ENCODE assay signal across 23 cellular contexts in the genomic region with DNA sequence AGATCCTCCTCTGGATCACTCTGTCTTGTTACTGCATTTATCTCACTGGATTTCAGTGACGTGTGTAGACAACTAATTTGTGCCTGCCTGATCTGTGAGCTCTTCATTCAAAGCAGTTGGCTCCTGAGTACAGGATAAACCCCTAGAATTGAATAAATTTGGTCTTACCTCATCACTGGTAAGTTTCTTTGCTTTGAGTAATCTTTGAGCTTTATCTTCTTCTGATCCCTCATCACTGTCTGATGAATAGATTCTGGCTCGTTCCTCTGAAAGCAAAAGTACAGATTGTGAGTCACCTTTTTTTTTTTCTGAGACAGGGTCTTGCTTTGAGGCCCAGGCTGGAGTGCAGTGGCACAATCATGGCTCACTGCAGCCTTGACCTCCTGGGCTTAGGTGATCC.
"Had no signal": no experiment of that assay in that cellular context is flagged by ENCODE, and none has a peak within 500 bp of the region (broad histone marks: within the 10 kb centered on the region; RNA-seq: fewer than 3 reads in every experiment).

No MANE protein-coding gene starts in this region.

- H3K9me3 ChIP-seq: sigmoid colon, spleen, thoracic aorta, upper lobe of right lung had no signal

- ATAC-seq: activated CD8-positive, alpha-beta memory T cell treated with anti-CD3 and anti-CD28 coated beads, Interleukin-2, amount 10 ng/mL, durations not matched to agents 7 days and 5 days; foreskin keratinocyte; left ventricle myocardium superior; naive thymus-derived CD8-positive, alpha-beta T cell; upper lobe of right lung had no signal

- H3K4me3 Mint-ChIP-seq: activated CD8-positive, alpha-beta memory T cell treated with anti-CD3 and anti-CD28 coated beads, Interleukin-2, amount 10 ng/mL, durations not matched to agents 7 days and 5 days; activated naive CD8-positive, alpha-beta T cell treated with anti-CD3 and anti-CD28 coated beads, Interleukin-2, amount 10 ng/mL, durations not matched to agents 7 days and 5 days; activated T-helper 1 cell treated with anti-CD3 and anti-CD28 coated beads, Interleukin-12 subunit alpha, Interleukin-12 subunit beta, Interleukin-2, Interleukin-4 antibody, amounts not matched to agents 30 ng/mL and 10 ng/mL and 1 ng/mL, durations not matched to agents 14 hours and 24 hours and 36 hours; memory B cell; naive thymus-derived CD8-positive, alpha-beta T cell had no signal

- H3K27me3 ChIP-seq: brain microvascular endothelial cell, foreskin keratinocyte, sigmoid colon, spleen, upper lobe of right lung had no signal

- H3K27me3 Mint-ChIP-seq: activated CD8-positive, alpha-beta memory T cell treated with anti-CD3 and anti-CD28 coated beads, Interleukin-2, amount 10 ng/mL, durations not matched to agents 7 days and 5 days; activated naive CD8-positive, alpha-beta T cell treated with anti-CD3 and anti-CD28 coated beads, Interleukin-2, amount 10 ng/mL, durations not matched to agents 7 days and 5 days; memory B cell; naive thymus-derived CD8-positive, alpha-beta T cell had no signal

- H3K27ac ChIP-seq: brain microvascular endothelial cell, foreskin keratinocyte, parathyroid adenoma, sigmoid colon, spleen, thoracic aorta, upper lobe of right lung, VCaP had no signal

- H3K9me3 Mint-ChIP-seq: activated naive CD8-positive, alpha-beta T cell treated with anti-CD3 and anti-CD28 coated beads, Interleukin-2, amount 10 ng/mL, durations not matched to agents 7 days and 5 days; activated T-helper 1 cell treated with anti-CD3 and anti-CD28 coated beads, Interleukin-12 subunit alpha, Interleukin-12 subunit beta, Interleukin-2, Interleukin-4 antibody, amounts not matched to agents 30 ng/mL and 10 ng/mL and 1 ng/mL, durations not matched to agents 14 hours and 24 hours and 36 hours; memory B cell; naive thymus-derived CD8-positive, alpha-beta T cell had no signal

- DNase-seq: activated CD4-positive, alpha-beta T cell treated with anti-CD3 and anti-CD28 coated beads for 48 hours; activated CD8-positive, alpha-beta memory T cell treated with anti-CD3 and anti-CD28 coated beads, Interleukin-2, amount 10 ng/mL, durations not matched to agents 7 days and 5 days; activated naive CD8-positive, alpha-beta T cell treated with anti-CD3 and anti-CD28 coated beads, Interleukin-2, amount 10 ng/mL, durations not matched to agents 7 days and 5 days; anterior cingulate cortex; brain microvascular endothelial cell; cortex of kidney; effector CD8-positive, alpha-beta T cell; foreskin keratinocyte; glutamatergic neuron; hypothalamus; kidney glomerular epithelial cell; left ventricle myocardium superior; naive thymus-derived CD8-positive, alpha-beta T cell; SIG-M5; sigmoid colon; spleen; T-helper 9 cell; upper lobe of right lung had no signal

- H3K27ac Mint-ChIP-seq: activated CD8-positive, alpha-beta memory T cell treated with anti-CD3 and anti-CD28 coated beads, Interleukin-2, amount 10 ng/mL, durations not matched to agents 7 days and 5 days; activated naive CD8-positive, alpha-beta T cell treated with anti-CD3 and anti-CD28 coated beads, Interleukin-2, amount 10 ng/mL, durations not matched to agents 7 days and 5 days; activated T-helper 1 cell treated with anti-CD3 and anti-CD28 coated beads, Interleukin-12 subunit alpha, Interleukin-12 subunit beta, Interleukin-2, Interleukin-4 antibody, amounts not matched to agents 30 ng/mL and 10 ng/mL and 1 ng/mL, durations not matched to agents 14 hours and 24 hours and 36 hours; memory B cell had no signal
